ENCODE assay signal across 9 cellular contexts in genomic region chr6:144931172-144932035, GRCh38.
DNase-seq lines count a peak whose midpoint lies in the region; ATAC-seq and TF ChIP-seq lines count a peak whose summit lies in the region.
"Had no signal": no experiment of that assay in that cellular context is flagged by ENCODE, and none has a peak within 500 bp of the region (broad histone marks: within the 10 kb centered on the region; RNA-seq: fewer than 3 reads in every experiment).

No MANE protein-coding gene starts in this region.

- H3K36me3 Mint-ChIP-seq in activated T-cell treated with anti-CD3 and anti-CD28 coated beads, Interleukin-2, amount 50 U/mL, for 72 hours (ENCODE audit: insufficient read depth in 2 of 2) = peaks cover 0 to 1% of the 10 kb centered on the region in 2 donors

- H3K79me2 ChIP-seq in hepatocyte = no peaks in the 10 kb centered on the region

- H3K27ac ChIP-seq in hepatocyte = no peak overlapping the region

- H3K4me1 Mint-ChIP-seq in activated T-cell treated with anti-CD3 and anti-CD28 coated beads, Interleukin-2, amount 50 U/mL, for 72 hours (ENCODE audit: low read depth) = no peaks in the 10 kb centered on the region

- no peaks in the 10 kb centered on the region for H4K20me1 ChIP-seq in hepatocyte (ENCODE audit: insufficient read depth, poor library complexity, severe bottlenecking)

- no peaks in the 10 kb centered on the region for H3K9me3 ChIP-seq in hepatocyte (ENCODE audit: low read depth)

- H3K4me3 ChIP-seq in hepatocyte = no peak overlapping the region

- ATAC-seq in GM21825 (IDR thresholded peaks at IDR 0.05; ENCODE audit: unreplicated experiment) (peak; percentile 58), HG03095 (IDR thresholded peaks at IDR 0.05; ENCODE audit: unreplicated experiment) (no peak)
- peak in 1 of 2 donors; percentile 44 for ATAC-seq in activated T-cell treated with anti-CD3 and anti-CD28 coated beads, Interleukin-2, amount 50 U/mL, for 72 hours (replicated peaks in 1 of 2)

- no peaks in the 10 kb centered on the region for H3K36me3 ChIP-seq in hepatocyte (replicated peaks; ENCODE audit: insufficient read depth, low read depth)

- H3K9me2 ChIP-seq in hepatocyte (replicated peaks; ENCODE audit: insufficient read depth) = no peaks in the 10 kb centered on the region

- no peak overlapping the region for H2AFZ ChIP-seq in hepatocyte

- DNase-seq in NCI-H2029 (lab: John Stamatoyannopoulos, UW) (peak; percentile 0), NCI-H2029 treated with DMSO at 0.1 percent for 48 hours (lab: John Stamatoyannopoulos, UW) (no peak), NCI-H146 treated with DMSO at 0.1 percent for 48 hours (lab: John Stamatoyannopoulos, UW; ENCODE audit: unreplicated experiment) (peak; percentile 68), hepatocyte (ENCODE audit: low spot score) (peak; percentile 44)
- peak; percentile 23 to 35 for DNase-seq in activated T-cell treated with anti-CD3 and anti-CD28 coated beads, Interleukin-2, amount 50 U/mL, for 72 hours
- peak; percentile 28 to 37 for DNase-seq in stimulated activated CD4-positive, alpha-beta T cell treated with anti-CD3 and anti-CD28 coated beads, Interleukin-2, amount 100 ng/mL, for 24 hours
- DNase-seq: activated T-cell treated with anti-CD3 and anti-CD28 coated beads, Interleukin-2, amount 50 U/mL, for 4 hours had no signal

- H3K27me3 Mint-ChIP-seq in activated T-cell treated with anti-CD3 and anti-CD28 coated beads, Interleukin-2, amount 50 U/mL, for 72 hours (ENCODE audit: low read depth) = no peaks in the 10 kb centered on the region

- no peak overlapping the region for H3K4me3 Mint-ChIP-seq in activated T-cell treated with anti-CD3 and anti-CD28 coated beads, Interleukin-2, amount 50 U/mL, for 72 hours
- H3K4me3 Mint-ChIP-seq: activated T-cell treated with anti-CD3 and anti-CD28 coated beads, Interleukin-2, amount 50 U/mL, for 4 hours had no signal

- peak; percentile 67 for TF ChIP-seq CTCF in hepatocyte (IDR thresholded peaks at IDR 0.05; ENCODE audit: poor library complexity)

- peaks cover 1 to 2% of the 10 kb centered on the region in 2 donors for H3K9me3 Mint-ChIP-seq in activated T-cell treated with anti-CD3 and anti-CD28 coated beads, Interleukin-2, amount 50 U/mL, for 72 hours

- 69% methylated on average over 6 of the region's 6 CpGs for WGBS in hepatocyte (ENCODE audit: low lambda C conversion rate, missing lambda C conversion rate)

- no peak overlapping the region for H3K27ac Mint-ChIP-seq in activated T-cell treated with anti-CD3 and anti-CD28 coated beads, Interleukin-2, amount 50 U/mL, for 72 hours

- no peaks in the 10 kb centered on the region for H3K4me1 ChIP-seq in hepatocyte (ENCODE audit: insufficient read depth)

- H3K27me3 ChIP-seq in hepatocyte = no peaks in the 10 kb centered on the region

- no peak overlapping the region for H3K4me2 ChIP-seq in hepatocyte
